In the genomic region with DNA sequence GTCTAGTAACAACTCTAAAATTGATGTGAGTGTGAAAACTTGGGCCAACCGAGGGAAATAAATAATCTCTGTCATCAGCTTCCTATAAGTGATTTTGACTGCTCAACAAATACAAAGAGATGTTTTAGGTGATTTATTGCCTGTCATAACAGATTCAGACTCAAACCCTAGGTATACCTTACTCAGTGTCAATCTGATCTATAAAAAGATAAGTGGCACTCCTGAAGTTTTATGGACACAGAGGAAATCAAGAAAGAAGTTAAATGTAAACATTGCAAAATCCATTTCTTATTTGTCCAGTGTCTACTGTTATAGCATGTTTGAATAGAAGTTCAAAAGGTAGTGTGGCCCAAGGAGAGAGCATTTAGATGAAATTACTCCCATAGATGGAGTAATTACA, we compare ENCODE assay signal across 7 cellular contexts. TPM values are rescaled to one million over a fixed set of nuclear protein-coding genes. Genes with fewer than 3 reads are reported as not detected.
"Had no signal": no experiment of that assay in that cellular context is flagged by ENCODE, and none has a peak within 500 bp of the region (broad histone marks: within the 10 kb centered on the region; RNA-seq: fewer than 3 reads in every experiment).

No MANE protein-coding gene starts in this region.

RNA-seq across cellular contexts. Expression of a gene that starts 30.4 kb away (rescaled TPM):
- polyA plus RNA-seq: immature natural killer cell; lung; naive thymus-derived CD4-positive, alpha-beta T cell; pancreas; sigmoid colon; small intestine; spleen had no signal
